Comparison of ENCODE assay signal across 26 cellular contexts in genomic region chr5:102554092-102554491, GRCh38. TPM values are rescaled to one million over a fixed set of nuclear protein-coding genes. Genes with fewer than 3 reads are reported as not detected.
A peak's percentile ranks its signal among the peaks of the same experiment; 100 is the strongest.
DNase-seq lines count a peak whose midpoint lies in the region; ATAC-seq, FAIRE-seq and TF ChIP-seq lines count a peak whose summit lies in the region.
"Had no signal": no experiment of that assay in that cellular context is flagged by ENCODE, and none has a peak within 500 bp of the region (broad histone marks: within the 10 kb centered on the region; RNA-seq: fewer than 3 reads in every experiment).

No MANE protein-coding gene starts in this region.

- TF ChIP-seq CTCF in HepG2 (CRISPR knock-in tag; IDR thresholded peaks at IDR 0.05) (no peak), kidney (IDR thresholded peaks at IDR 0.05; ENCODE audit: borderline replicate concordance, extremely low read depth, insufficient read depth) (no peak)

- no peak for FAIRE-seq in HepG2 (lab: Jason Lieb, UNC)
- no peak for FAIRE-seq in kidney (lab: Jason Lieb, UNC)

- 0% methylated on average over 2 of the region's 2 CpGs for WGBS in HepG2 (ENCODE audit: low lambda C conversion rate)

- H3K4me3 ChIP-seq in HepG2 (replicated peaks in 1 of 3; ENCODE audit: insufficient read depth in 1 of 3, low read depth in 2 of 3, low read length in 3 of 3): no peak overlapping the region
- H3K4me3 ChIP-seq in kidney (ENCODE audit: low read length in 2 of 2): no peak overlapping the region
- H3K4me3 ChIP-seq: breast epithelium, SJCRH30, thoracic aorta had no signal

- no peak for TF ChIP-seq RAD21 in HepG2 (CRISPR knock-in tag; IDR thresholded peaks at IDR 0.05)

- H3K36me3 ChIP-seq in HepG2 (replicated peaks in 1 of 2; ENCODE audit: control insufficient read depth in 1 of 2, insufficient read depth in 2 of 2, low read length in 2 of 2) (no peaks in the 10 kb centered on the region), kidney (ENCODE audit: control insufficient read depth in 1 of 2, insufficient read depth in 2 of 2, low read length in 2 of 2) (no peaks in the 10 kb centered on the region)
- H3K36me3 ChIP-seq: breast epithelium, SJCRH30, thoracic aorta had no signal

- H3K9ac ChIP-seq in HepG2 (ENCODE audit: insufficient read depth, low read depth, low read length): no peak overlapping the region
- H3K9ac ChIP-seq in kidney (ENCODE audit: low read length in 2 of 2): no peak overlapping the region

- no peaks in the 10 kb centered on the region; a peak in 1 of 5 replicates for H3K27me3 ChIP-seq in HepG2 (ENCODE audit: control insufficient read depth in 1 of 2, insufficient read depth in 2 of 2, low read length in 2 of 2)
- H3K27me3 ChIP-seq: breast epithelium, SJCRH30 had no signal

- no peak overlapping the region for H2AFZ ChIP-seq in HepG2 (ENCODE audit: low read length)

- no peaks in the 10 kb centered on the region for H3K79me2 ChIP-seq in HepG2 (ENCODE audit: insufficient read depth, low read length)

- H3K9me3 ChIP-seq in HepG2 (ENCODE audit: low read length): no peaks in the 10 kb centered on the region
- H3K9me3 ChIP-seq in kidney (ENCODE audit: control insufficient read depth in 1 of 2, low read length in 2 of 2): no peaks in the 10 kb centered on the region
- H3K9me3 ChIP-seq: breast epithelium, SJCRH30, thoracic aorta had no signal

- no peaks in the 10 kb centered on the region for H4K20me1 ChIP-seq in HepG2 (ENCODE audit: insufficient read depth, low read length)

- no peak for ATAC-seq in HepG2
- ATAC-seq: activated CD4-positive, alpha-beta T cell treated with anti-CD3 and anti-CD28 coated beads for 36 hours; Panc1; right cardiac atrium; T-cell had no signal

- H3K4me1 ChIP-seq in HepG2 (ENCODE audit: insufficient read depth, low read length) (no peaks in the 10 kb centered on the region), kidney (ENCODE audit: control insufficient read depth in 1 of 2, insufficient read depth in 1 of 2, low read depth in 1 of 2, low read length in 2 of 2) (no peaks in the 10 kb centered on the region)
- H3K4me1 ChIP-seq: breast epithelium, SJCRH30 had no signal

- peak; percentile 23 for DNase-seq in DMS53 treated with DMSO at 0.1 percent for 48 hours (lab: John Stamatoyannopoulos, UW; ENCODE audit: unreplicated experiment)
- DNase-seq in RPMI7951 (ENCODE audit: low read depth): peak; percentile 60
- DNase-seq in fibroblast of peridontal ligament (ENCODE audit: extremely low read depth): peak; percentile 54
- peak; percentile 94 for DNase-seq in renal cortical epithelial cell (ENCODE audit: low read depth)
- no peak for DNase-seq in stimulated activated CD4-positive, alpha-beta T cell treated with anti-CD3 and anti-CD28 coated beads, Interleukin-1b, Interleukin-23, amount 100 ng/mL, for 48 hours
- no peak for DNase-seq in HepG2 (ENCODE audit: low spot score)
- DNase-seq in kidney: no peak
- DNase-seq: activated CD4-positive, alpha-beta T cell treated with anti-CD3 and anti-CD28 coated beads for 36 hours; activated gamma-delta T cell treated with Interleukin-2 at 50 U/mL for 16 hours; activated T-cell treated with anti-CD3 and anti-CD28 coated beads, Interleukin-2, amount 50 U/mL, for 24 hours; cortex of kidney; IMR-90; right cardiac atrium; stimulated activated CD4-positive, alpha-beta T cell treated with anti-CD3 and anti-CD28 coated beads, Interleukin-12 subunit alpha, Interleukin-12 subunit beta, amount 100 ng/mL, for 4 hours; stimulated activated naive CD4-positive, alpha-beta T cell treated with Interleukin-2 at 50 U/mL for 16 hours; T-cell had no signal

- in situ Hi-C loops in HepG2 (cut with HindIII; ENCODE audit: extremely low pct_ligation_motif_present, low pct_unique_long_range_greater_than_20kb): no loop called here

- CTCF ChIA-PET in HepG2 (lab: Yijun Ruan, JAX; ENCODE audit: low intra/inter-chr PET ratio, low total read pairs): no interaction called here

- H3K27ac ChIP-seq in HepG2 (ENCODE audit: extremely low read length, insufficient read depth, low read length): no peak overlapping the region
- H3K27ac ChIP-seq in kidney (ENCODE audit: low read depth in 2 of 2, low read length in 2 of 2): no peak overlapping the region
- H3K27ac ChIP-seq: breast epithelium, SJCRH30, thoracic aorta had no signal

- POLR2A ChIA-PET in HepG2 (lab: Yijun Ruan, JAX): no interaction called here

- no peak for TF ChIP-seq EP300 in HepG2 (IDR thresholded peaks at IDR 0.05; ENCODE audit: low read depth in 2 of 2, low read length in 2 of 2)
- TF ChIP-seq EP300 in HepG2 (CRISPR knock-in tag; IDR thresholded peaks at IDR 0.05; ENCODE audit: borderline replicate concordance): no peak

- TF ChIP-seq POLR2A in HepG2 (IDR thresholded peaks at IDR 0.05; ENCODE audit: insufficient read depth in 1 of 2, low read depth in 2 of 2, low read length in 2 of 2): no peak

- intact Hi-C loops in HepG2 (cut with micrococcal nuclease; ENCODE audit: unreplicated experiment): no loop called here
- intact Hi-C loops in kidney (cut with DNase I): no loop called here

- no peak overlapping the region for H3K4me2 ChIP-seq in HepG2 (ENCODE audit: low read depth, low read length)

- no TSS peak for BruUV-seq in HepG2 (replicated peaks; lab: Mats Ljungman, UMichigan)

TF ChIP-seq in HepG2, 621 proteins besides CTCF, POLR2A, EP300 and RAD21:
- TF ChIP-seq ZNF761 (CRISPR knock-in tag; conservative IDR thresholded peaks at IDR 0.05) (no peak), PPARG (CRISPR knock-in tag; conservative IDR thresholded peaks at IDR 0.05) (no peak)

RNA-seq across cellular contexts. Expression of gene SLCO6A1, which starts 55.3 kb away (rescaled TPM):
- total RNA-seq in RPMI7951 (2014; rRNA removed; shearing (Covaris generic)): 0.29 and 0.60 TPM in 2 replicates
- 0.10 TPM in 1 of 2 replicates, not detected in the other for total RNA-seq in renal cortical epithelial cell
- 0.31 TPM in 1 of 2 replicates, not detected in the other for total RNA-seq in HepG2 (2016; rRNA removed; fragmentation: Illumina TruSeq; extraction: Trizol)
- total RNA-seq in HepG2 (2016; cell fraction: cytosol; rRNA removed; fragmentation: Illumina TruSeq; extraction: Trizol; ENCODE audit: low read depth): 0.26 and 0.51 TPM in 2 replicates
- 0.06 TPM in 1 of 2 replicates, not detected in the other for total RNA-seq in HepG2 (2016; cell fraction: insoluble cytoplasmic fraction; rRNA removed; fragmentation: Illumina TruSeq; extraction: Trizol)
- 0.17 and 0.31 TPM in 2 replicates for total RNA-seq in HepG2 (2016; cell fraction: membrane; rRNA removed; fragmentation: Illumina TruSeq; extraction: Trizol)
- total RNA-seq in HepG2 (2016; cell fraction: nucleus; rRNA removed; fragmentation: Illumina TruSeq; extraction: Trizol): 0.22 and 1.0 TPM in 2 replicates
- polyA plus RNA-seq in HepG2 (2011; rRNA removed): 0.35 and 0.48 TPM in 2 replicates
- polyA plus RNA-seq in HepG2 (2011; cell fraction: cytosol; rRNA removed): 0.04 TPM in 1 of 2 replicates, not detected in the other
- 0.87 and 2.0 TPM in 2 replicates for polyA plus RNA-seq in HepG2 (2011; cell fraction: nucleus; rRNA removed)
- 0.08 and 0.68 TPM in 2 replicates for polyA plus RNA-seq in HepG2 (2012)
- polyA plus RNA-seq in HepG2 (2016; cell fraction: cytosol; fragmentation: Illumina TruSeq; extraction: Trizol; ENCODE audit: low read depth): not detected in 2 replicates
- polyA plus RNA-seq in HepG2 (2016; cell fraction: insoluble cytoplasmic fraction; fragmentation: Illumina TruSeq; extraction: Trizol; ENCODE audit: low read depth): 0.13 TPM in 1 of 2 replicates, not detected in the other
- polyA plus RNA-seq in HepG2 (2016; cell fraction: membrane; fragmentation: Illumina TruSeq; extraction: Trizol; ENCODE audit: low read depth): not detected in 2 replicates
- 1.5 and 1.7 TPM in 2 replicates for polyA plus RNA-seq in HepG2 (2016; cell fraction: nucleus; fragmentation: Illumina TruSeq; extraction: Trizol; ENCODE audit: insufficient read depth, low read depth)
- polyA minus RNA-seq in HepG2 (2011; rRNA and poly(A)+ RNA removed; ENCODE audit: low replicate concordance): 0.12 TPM in 1 of 2 replicates, not detected in the other
- polyA minus RNA-seq in HepG2 (2011; cell fraction: cytosol; rRNA and poly(A)+ RNA removed): not detected in 2 replicates
- polyA minus RNA-seq in HepG2 (2011; cell fraction: nucleus; rRNA and poly(A)+ RNA removed): 0.39 and 0.99 TPM in 2 replicates
- not detected for total RNA-seq in kidney
- not detected for polyA plus RNA-seq in kidney (ENCODE audit: insufficient read depth, low read depth, low replicate concordance)
- total RNA-seq: activated CD4-positive, alpha-beta T cell treated with anti-CD3 and anti-CD28 coated beads for 36 hours; activated CD8-positive, alpha-beta memory T cell treated with anti-CD3 and anti-CD28 coated beads for 36 hours; breast epithelium; fibroblast of lung; glomerular endothelial cell; IMR-90; NCI-H460; osteoblast; right cardiac atrium; SJCRH30; T-cell; thoracic aorta had no signal
- polyA plus RNA-seq: adipose tissue, fibroblast of lung, IMR-90, right cardiac atrium had no signal

Comparison
In these comparisons a context has a peak if more than half of its experiments do, and no peak if none do; other contexts are left out.
1. DNase-seq: peak in DMS53 treated with DMSO at 0.1 percent for 48 hours (single experiment), RPMI7951 (single experiment), fibroblast of peridontal ligament (single experiment) and renal cortical epithelial cell (single experiment); none in stimulated activated CD4-positive, alpha-beta T cell treated with anti-CD3 and anti-CD28 coated beads, Interleukin-1b, Interleukin-23, amount 100 ng/mL, for 48 hours (single experiment), HepG2 (single experiment) and kidney (single experiment).